Comparison of ENCODE assay signal across 19 cellular contexts in the genomic region with DNA sequence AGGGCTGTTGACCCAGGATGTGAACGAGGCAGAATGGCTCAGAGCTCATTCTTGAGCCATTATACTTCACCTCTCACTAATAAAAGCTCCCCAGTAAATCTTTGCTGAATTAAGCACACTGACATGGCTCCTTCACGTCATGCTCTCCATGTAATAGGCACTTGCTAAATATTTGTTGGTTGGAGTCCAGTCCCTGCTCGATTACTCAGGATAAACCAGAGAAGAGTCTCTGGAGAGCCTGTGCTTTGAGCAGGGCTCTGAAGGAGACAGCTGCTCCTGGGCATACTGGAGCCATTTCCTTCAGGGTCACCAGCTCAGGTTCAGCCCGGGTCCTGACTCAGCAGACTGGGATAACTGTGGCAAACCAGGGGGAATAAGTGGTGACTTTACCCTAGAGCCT. TPM values are rescaled to one million over a fixed set of nuclear protein-coding genes. Genes with fewer than 3 reads are reported as not detected.
DNase-seq lines count a peak whose midpoint lies in the region; ATAC-seq, FAIRE-seq and TF ChIP-seq lines count a peak whose summit lies in the region.
"Had no signal": no experiment of that assay in that cellular context is flagged by ENCODE, and none has a peak within 500 bp of the region (broad histone marks: within the 10 kb centered on the region; RNA-seq: fewer than 3 reads in every experiment).

No MANE protein-coding gene starts in this region.

- POLR2A ChIA-PET in Caco-2 (lab: Charles Lee), result no interaction called here

- H3K4me1 ChIP-seq in astrocyte (ENCODE audit: insufficient read depth, low read length) (no peaks in the 10 kb centered on the region), Caco-2 (no peaks in the 10 kb centered on the region)
- H3K4me1 ChIP-seq: stomach had no signal

- H3K27me3 Mint-ChIP-seq in astrocyte (ENCODE audit: low read depth, unreplicated experiment) (peaks cover 11% of the 10 kb centered on the region), Caco-2 (ENCODE audit: insufficient read depth, unreplicated experiment) (peaks cover 5% of the 10 kb centered on the region)
- peaks cover 3% of the 10 kb centered on the region for H3K27me3 Mint-ChIP-seq in activated CD4-positive, alpha-beta T cell treated with anti-CD3 and anti-CD28 coated beads, Interleukin-2, amount 10 ng/mL, durations not matched to agents 24 days and 14 days

- H3K9ac ChIP-seq in astrocyte (ENCODE audit: low read length), result no peak overlapping the region

- no TSS peak for BruUV-seq in Caco-2 (replicated peaks; lab: Mats Ljungman, UMichigan)

- no peaks in the 10 kb centered on the region for H3K9me3 ChIP-seq in astrocyte (ENCODE audit: insufficient read depth, low read depth, low read length)
- no peaks in the 10 kb centered on the region for H3K9me3 ChIP-seq in Caco-2
- H3K9me3 ChIP-seq: neutrophil, spleen, stomach had no signal

- H2AFZ ChIP-seq in astrocyte (ENCODE audit: low read depth, low read length), result no peak overlapping the region

- H3K27ac ChIP-seq in astrocyte (ENCODE audit: low read depth, low read length), result no peak overlapping the region
- H3K27ac ChIP-seq: C4-2B, neutrophil, spleen, stomach had no signal

- CTCF ChIA-PET in Caco-2 (lab: Charles Lee), result no interaction called here

- H3K4me3 Mint-ChIP-seq in astrocyte (ENCODE audit: unreplicated experiment), result no peak overlapping the region
- H3K4me3 Mint-ChIP-seq in activated CD4-positive, alpha-beta T cell treated with anti-CD3 and anti-CD28 coated beads, Interleukin-2, amount 10 ng/mL, durations not matched to agents 24 days and 14 days, result no peak overlapping the region
- H3K4me3 Mint-ChIP-seq in Caco-2 (ENCODE audit: unreplicated experiment), result no peak overlapping the region
- H3K4me3 Mint-ChIP-seq: activated naive CD8-positive, alpha-beta T cell; T-helper 17 cell had no signal

- H3K4me3 ChIP-seq in astrocyte (ENCODE audit: insufficient read depth, low read depth, low read length), result no peak overlapping the region
- no peak overlapping the region for H3K4me3 ChIP-seq in Caco-2 (ENCODE audit: low read depth, low read length)
- H3K4me3 ChIP-seq: spleen, stomach had no signal

- H3K79me2 ChIP-seq in astrocyte (ENCODE audit: insufficient read depth, low read length), result no peaks in the 10 kb centered on the region

- no peaks in the 10 kb centered on the region for H4K20me1 ChIP-seq in astrocyte (ENCODE audit: insufficient read depth, low read length)

- FAIRE-seq in astrocyte (lab: Jason Lieb, UNC), result no peak
- FAIRE-seq: islet of Langerhans had no signal

- intact Hi-C loops in activated CD4-positive, alpha-beta T cell treated with anti-CD3 and anti-CD28 coated beads, Interleukin-2, amount 10 ng/mL, durations not matched to agents 24 days and 14 days (cut with micrococcal nuclease), result no loop called here
- intact Hi-C loops in Caco-2 (cut with micrococcal nuclease; ENCODE audit: unreplicated experiment), result no loop called here

- H3K9me3 Mint-ChIP-seq in astrocyte (ENCODE audit: unreplicated experiment) (peaks cover 2% of the 10 kb centered on the region), Caco-2 (ENCODE audit: unreplicated experiment) (no peaks in the 10 kb centered on the region)
- H3K9me3 Mint-ChIP-seq in activated CD4-positive, alpha-beta T cell treated with anti-CD3 and anti-CD28 coated beads, Interleukin-2, amount 10 ng/mL, durations not matched to agents 24 days and 14 days, result peaks cover 9% of the 10 kb centered on the region

- H3K36me3 Mint-ChIP-seq in astrocyte (ENCODE audit: low read depth, unreplicated experiment) (no peaks in the 10 kb centered on the region), Caco-2 (ENCODE audit: insufficient read depth, unreplicated experiment) (no peaks in the 10 kb centered on the region)
- no peaks in the 10 kb centered on the region for H3K36me3 Mint-ChIP-seq in activated CD4-positive, alpha-beta T cell treated with anti-CD3 and anti-CD28 coated beads, Interleukin-2, amount 10 ng/mL, durations not matched to agents 24 days and 14 days (ENCODE audit: low read depth)
- H3K36me3 Mint-ChIP-seq: activated naive CD8-positive, alpha-beta T cell had no signal

- TF ChIP-seq CTCF in astrocyte (IDR thresholded peaks at IDR 0.05; ENCODE audit: insufficient read depth, low read depth, low read length) (no peak), Caco-2 (IDR thresholded peaks at IDR 0.05; ENCODE audit: insufficient read depth in 1 of 2, low read depth in 1 of 2, low read length in 1 of 2, severe bottlenecking in 1 of 2, unreplicated experiment in 1 of 2) (no peak)

- H3K4me1 Mint-ChIP-seq in astrocyte (ENCODE audit: low read depth, unreplicated experiment) (no peaks in the 10 kb centered on the region), Caco-2 (ENCODE audit: low read depth, unreplicated experiment) (no peaks in the 10 kb centered on the region)
- no peaks in the 10 kb centered on the region for H3K4me1 Mint-ChIP-seq in activated CD4-positive, alpha-beta T cell treated with anti-CD3 and anti-CD28 coated beads, Interleukin-2, amount 10 ng/mL, durations not matched to agents 24 days and 14 days
- H3K4me1 Mint-ChIP-seq: T-helper 17 cell had no signal

- H3K27ac Mint-ChIP-seq in astrocyte (ENCODE audit: unreplicated experiment) (no peak overlapping the region), Caco-2 (ENCODE audit: unreplicated experiment) (no peak overlapping the region)
- H3K27ac Mint-ChIP-seq in activated CD4-positive, alpha-beta T cell treated with anti-CD3 and anti-CD28 coated beads, Interleukin-2, amount 10 ng/mL, durations not matched to agents 24 days and 14 days, result no peak overlapping the region
- H3K27ac Mint-ChIP-seq: activated naive CD8-positive, alpha-beta T cell; T-helper 17 cell had no signal

- H3K4me2 ChIP-seq in astrocyte (ENCODE audit: low read length), result no peak overlapping the region

- ATAC-seq in GM19035 (IDR thresholded peaks at IDR 0.05; ENCODE audit: unreplicated experiment) (no peak), esophagus mucosa (no peak)
- ATAC-seq: T-helper 17 cell had no signal

- H3K36me3 ChIP-seq in astrocyte (ENCODE audit: insufficient read depth, low read length), result no peaks in the 10 kb centered on the region
- H3K36me3 ChIP-seq in Caco-2 (ENCODE audit: control insufficient read depth, insufficient read depth, low read length), result no peaks in the 10 kb centered on the region
- H3K36me3 ChIP-seq: neutrophil, spleen, stomach had no signal

- peak; percentile 73 for DNase-seq in EH (ENCODE audit: low read depth)
- peak; percentile 88 for DNase-seq in M059J (ENCODE audit: low read depth)
- DNase-seq in astrocyte (ENCODE audit: low read depth), result peak; percentile 2
- DNase-seq in renal cortical epithelial cell (ENCODE audit: low read depth), result peak; percentile 44
- DNase-seq in activated CD4-positive, alpha-beta T cell treated with anti-CD3 and anti-CD28 coated beads, Interleukin-2, amount 10 ng/mL, durations not matched to agents 24 days and 14 days, result no peak
- DNase-seq in Caco-2, result no peak
- DNase-seq: activated CD4-positive, alpha-beta T cell treated with anti-CD3 and anti-CD28 coated beads for 1 hour; effector memory CD4-positive, alpha-beta T cell; KBM-7; NCI-H146; spleen; stomach; T-helper 17 cell had no signal

- no peaks in the 10 kb centered on the region for H3K27me3 ChIP-seq in astrocyte (ENCODE audit: insufficient read depth, low read length)
- no peaks in the 10 kb centered on the region for H3K27me3 ChIP-seq in Caco-2 (replicated peaks; ENCODE audit: control insufficient read depth, insufficient read depth, low read length)
- H3K27me3 ChIP-seq: spleen had no signal

RNA-seq across cellular contexts. Expression of a gene that starts 46.9 kb away (rescaled TPM):
- total RNA-seq in M059J (2014; rRNA removed; shearing (Covaris generic)), result 7.2 and 14.4 TPM in 2 replicates
- total RNA-seq in astrocyte (1.4 and 2.1 TPM in 2 replicates), renal cortical epithelial cell (0.35 and 2.0 TPM in 2 replicates), esophagus mucosa (0.48 TPM), Caco-2 (2022) (0.28 TPM in 1 of 2 replicates, not detected in the other)
- total RNA-seq in activated CD4-positive, alpha-beta T cell treated with anti-CD3 and anti-CD28 coated beads, Interleukin-2, amount 10 ng/mL, durations not matched to agents 24 days and 14 days, result 5.7 and 7.2 TPM in 2 replicates

Comparison
In these comparisons a context has a peak if more than half of its experiments do, and no peak if none do; other contexts are left out.
1. DNase-seq: peak in EH (single experiment), M059J (single experiment), astrocyte (single experiment) and renal cortical epithelial cell (single experiment); none in activated CD4-positive, alpha-beta T cell treated with anti-CD3 and anti-CD28 coated beads, Interleukin-2, amount 10 ng/mL, durations not matched to agents 24 days and 14 days (single experiment) and Caco-2 (0 of 2).